9 cellular contexts compared by ENCODE assay signal in genomic region chr15:38414351-38414750, GRCh38. TPM values are rescaled to one million over a fixed set of nuclear protein-coding genes. Genes with fewer than 3 reads are reported as not detected.
DNase-seq lines count a peak whose midpoint lies in the region; ATAC-seq, FAIRE-seq and TF ChIP-seq lines count a peak whose summit lies in the region.
"Had no signal": no experiment of that assay in that cellular context is flagged by ENCODE, and none has a peak within 500 bp of the region (broad histone marks: within the 10 kb centered on the region; RNA-seq: fewer than 3 reads in every experiment).

No MANE protein-coding gene starts in this region.

- H3K9me3 ChIP-seq in keratinocyte (ENCODE audit: control insufficient read depth, low read depth, low read length), result no peaks in the 10 kb centered on the region
- H3K9me3 ChIP-seq in upper lobe of left lung, result no peaks in the 10 kb centered on the region

- H3K27me3 ChIP-seq in keratinocyte (ENCODE audit: control insufficient read depth, extremely low read depth, insufficient read depth, low read length) (peaks cover 19% of the 10 kb centered on the region), upper lobe of left lung (no peaks in the 10 kb centered on the region)

- peak in 1 of 2 donors; percentile 89 for ATAC-seq in upper lobe of left lung (ENCODE audit: low FRiP score in 2 of 2)
- ATAC-seq in activated T-helper 17 cell treated with anti-CD3 and anti-CD28 coated beads, Interleukin-2, amount 50 U/mL, for 72 hours (replicated peaks), result no peak
- no peak for ATAC-seq in GM18858 (IDR thresholded peaks at IDR 0.05; ENCODE audit: unreplicated experiment)

- H3K4me2 ChIP-seq in keratinocyte (ENCODE audit: control insufficient read depth, extremely low read depth, insufficient read depth, low read depth, low read length), result no peak overlapping the region

- H3K4me3 ChIP-seq in cardiac fibroblast (replicated peaks in 1 of 2; ENCODE audit: low read depth in 2 of 2, low read length in 2 of 2) (no peak overlapping the region), keratinocyte (ENCODE audit: control insufficient read depth in 2 of 3, extremely low read depth in 1 of 3, insufficient read depth in 2 of 3, low read depth in 1 of 3, low read length in 3 of 3) (no peak overlapping the region), upper lobe of left lung (no peak overlapping the region)

- H3K36me3 ChIP-seq in keratinocyte (ENCODE audit: control insufficient read depth in 2 of 2, extremely low read depth in 1 of 2, insufficient read depth in 2 of 2, low read length in 2 of 2) (no peaks in the 10 kb centered on the region), upper lobe of left lung (no peaks in the 10 kb centered on the region)

- FAIRE-seq in keratinocyte (lab: Jason Lieb, UNC), result peak; percentile 20

- H3K4me1 ChIP-seq in keratinocyte (ENCODE audit: control insufficient read depth, extremely low read depth, insufficient read depth, low read length) (no peaks in the 10 kb centered on the region), upper lobe of left lung (no peaks in the 10 kb centered on the region)

- H3K27ac ChIP-seq in keratinocyte (ENCODE audit: control insufficient read depth, insufficient read depth, low read length) (no peak overlapping the region), upper lobe of left lung (no peak overlapping the region)

- dilution Hi-C loops in keratinocyte (cut with MboI; ENCODE audit: extremely low pct_ligation_motif_present, low sequenced_read_pairs), result no loop called here

- CTCF ChIA-PET in activated naive CD4-positive, alpha-beta T cell treated with anti-CD3 and anti-CD28 coated beads for 36 hours (lab: Charles Lee), result interaction anchor here (0.9 kb wide), 2 partner anchors 24 to 277 kb away, joined by 3 to 8 read pairs; no protein-coding TSS in a partner anchor

- no peak for TF ChIP-seq POLR2A in upper lobe of left lung (IDR thresholded peaks at IDR 0.05)

- no peak overlapping the region for H3K4me3 Mint-ChIP-seq in activated naive CD4-positive, alpha-beta T cell treated with anti-CD3 and anti-CD28 coated beads for 36 hours
- H3K4me3 Mint-ChIP-seq in activated T-helper 17 cell treated with anti-CD3 and anti-CD28 coated beads, Interleukin-2, amount 50 U/mL, for 72 hours, result no peak overlapping the region
- H3K4me3 Mint-ChIP-seq: activated naive CD4-positive, alpha-beta T cell treated with anti-CD3 and anti-CD28 coated beads, Interleukin-2, amount 50 U/mL, for 24 hours had no signal

- no peaks in the 10 kb centered on the region for H3K9me3 Mint-ChIP-seq in activated naive CD4-positive, alpha-beta T cell treated with anti-CD3 and anti-CD28 coated beads for 36 hours
- no peaks in the 10 kb centered on the region for H3K9me3 Mint-ChIP-seq in activated T-helper 17 cell treated with anti-CD3 and anti-CD28 coated beads, Interleukin-2, amount 50 U/mL, for 72 hours
- H3K9me3 Mint-ChIP-seq: activated naive CD4-positive, alpha-beta T cell treated with anti-CD3 and anti-CD28 coated beads, Interleukin-2, amount 50 U/mL, for 24 hours had no signal

- H4K20me1 ChIP-seq in keratinocyte (ENCODE audit: control insufficient read depth, extremely low read depth, insufficient read depth, low read length), result no peaks in the 10 kb centered on the region

- peak; percentile 23 for DNase-seq in activated naive CD4-positive, alpha-beta T cell treated with anti-CD3 and anti-CD28 coated beads for 36 hours
- no peak for DNase-seq in activated naive CD4-positive, alpha-beta T cell treated with Interleukin-2 at 50 U/mL for 16 hours
- DNase-seq in NCI-H446 treated with DMSO at 0.1 percent for 48 hours (lab: John Stamatoyannopoulos, UW) (peak; percentile 1), cardiac fibroblast (ENCODE audit: low read depth in 2 of 2) (peak; percentile 85 to 87), keratinocyte (ENCODE audit: low read depth, low spot score) (no peak), upper lobe of left lung (peak in 1 of 2 donors; percentile 28)

- no peaks in the 10 kb centered on the region for H3K79me2 ChIP-seq in keratinocyte (ENCODE audit: control insufficient read depth, insufficient read depth, low read length)

- H3K9ac ChIP-seq in keratinocyte (ENCODE audit: control insufficient read depth, extremely low read depth, insufficient read depth, low read length), result no peak overlapping the region

- peaks cover 26% of the 10 kb centered on the region for H3K27me3 Mint-ChIP-seq in activated naive CD4-positive, alpha-beta T cell treated with anti-CD3 and anti-CD28 coated beads for 36 hours (ENCODE audit: low read depth)
- peaks cover 35% of the 10 kb centered on the region for H3K27me3 Mint-ChIP-seq in activated T-helper 17 cell treated with anti-CD3 and anti-CD28 coated beads, Interleukin-2, amount 50 U/mL, for 72 hours

- no peaks in the 10 kb centered on the region for H3K9me1 ChIP-seq in keratinocyte (ENCODE audit: control insufficient read depth, extremely low read depth, insufficient read depth, low read length)

- intact Hi-C loops in activated naive CD4-positive, alpha-beta T cell treated with anti-CD3 and anti-CD28 coated beads for 36 hours (cut with micrococcal nuclease), result no loop called here

- no peak for TF ChIP-seq EP300 in upper lobe of left lung (IDR thresholded peaks at IDR 0.05)

- TF ChIP-seq CTCF in cardiac fibroblast (IDR thresholded peaks at IDR 0.05; ENCODE audit: low read depth, low read length), result peak; percentile 92
- TF ChIP-seq CTCF in keratinocyte (optimal IDR thresholded peaks at IDR 0.05 in 1 of 3, IDR thresholded peaks at IDR 0.05 in 1 of 3, conservative IDR thresholded peaks at IDR 0.05 in 1 of 3; ENCODE audit: extremely low read depth in 1 of 3, insufficient read depth in 2 of 3, low read length in 3 of 3), result peak; percentile 69 to 85 (median 75)
- TF ChIP-seq CTCF in upper lobe of left lung (IDR thresholded peaks at IDR 0.05), result peak; percentile 22 to 46 (median 38)

- no peak overlapping the region for H3K27ac Mint-ChIP-seq in activated naive CD4-positive, alpha-beta T cell treated with anti-CD3 and anti-CD28 coated beads for 36 hours
- H3K27ac Mint-ChIP-seq in activated T-helper 17 cell treated with anti-CD3 and anti-CD28 coated beads, Interleukin-2, amount 50 U/mL, for 72 hours, result no peak overlapping the region
- H3K27ac Mint-ChIP-seq: activated naive CD4-positive, alpha-beta T cell treated with anti-CD3 and anti-CD28 coated beads, Interleukin-2, amount 50 U/mL, for 24 hours had no signal

- H3K36me3 Mint-ChIP-seq in activated naive CD4-positive, alpha-beta T cell treated with anti-CD3 and anti-CD28 coated beads for 36 hours (ENCODE audit: low read depth), result no peaks in the 10 kb centered on the region
- no peaks in the 10 kb centered on the region for H3K36me3 Mint-ChIP-seq in activated T-helper 17 cell treated with anti-CD3 and anti-CD28 coated beads, Interleukin-2, amount 50 U/mL, for 72 hours (ENCODE audit: low read depth)
- H3K36me3 Mint-ChIP-seq: activated naive CD4-positive, alpha-beta T cell treated with anti-CD3 and anti-CD28 coated beads, Interleukin-2, amount 50 U/mL, for 24 hours had no signal

- H2AFZ ChIP-seq in keratinocyte (ENCODE audit: control insufficient read depth, low read length), result no peak overlapping the region

- H3K4me1 Mint-ChIP-seq in activated naive CD4-positive, alpha-beta T cell treated with anti-CD3 and anti-CD28 coated beads for 36 hours (ENCODE audit: low read depth), result no peaks in the 10 kb centered on the region
- no peaks in the 10 kb centered on the region for H3K4me1 Mint-ChIP-seq in activated T-helper 17 cell treated with anti-CD3 and anti-CD28 coated beads, Interleukin-2, amount 50 U/mL, for 72 hours
- H3K4me1 Mint-ChIP-seq: activated naive CD4-positive, alpha-beta T cell treated with anti-CD3 and anti-CD28 coated beads, Interleukin-2, amount 50 U/mL, for 24 hours had no signal

RNA-seq across cellular contexts. Expression of gene FAM98B, which starts 39.6 kb away (rescaled TPM):
- 10 to 100 TPM; 42.0 to 47.4 TPM for total RNA-seq in activated naive CD4-positive, alpha-beta T cell treated with anti-CD3 and anti-CD28 coated beads for 36 hours
- 4.7 to 22.2 TPM (median 9.7 TPM) in 3 replicates for polyA plus RNA-seq in keratinocyte
- 3.8 TPM for polyA plus RNA-seq in keratinocyte (2011; ENCODE audit: low read depth)
- 6.1 and 9.2 TPM in 2 replicates for polyA plus RNA-seq in keratinocyte (2011; cell fraction: cytosol; rRNA removed)
- polyA plus RNA-seq in keratinocyte (2011; cell fraction: nucleus; rRNA removed), result 5.6 and 7.3 TPM in 2 replicates
- polyA plus RNA-seq in keratinocyte (2012; ENCODE audit: low replicate concordance), result 5.9 and 20.9 TPM in 2 replicates
- polyA minus RNA-seq in keratinocyte, result 1.1 to 8.3 TPM (median 2.5 TPM) in 3 replicates
- polyA minus RNA-seq in keratinocyte (2011; cell fraction: cytosol; rRNA and poly(A)+ RNA removed), result 2.1 TPM
- polyA minus RNA-seq in keratinocyte (2011; cell fraction: nucleus; rRNA and poly(A)+ RNA removed), result 4.4 and 11.0 TPM in 2 replicates
- 10 to 100 TPM in 4 of 6 donors, 1 to 10 TPM in 2; 2.2 to 30.4 (median 15.8) TPM for total RNA-seq in upper lobe of left lung
- 10 to 100 TPM; 28.5 to 44.5 TPM for total RNA-seq in activated T-helper 17 cell treated with anti-CD3 and anti-CD28 coated beads, Interleukin-2, amount 50 U/mL, for 72 hours

Comparison
In these comparisons a context has a peak if more than half of its experiments do, and no peak if none do; other contexts are left out.
1. DNase-seq: peak in activated naive CD4-positive, alpha-beta T cell treated with anti-CD3 and anti-CD28 coated beads for 36 hours (single experiment), NCI-H446 treated with DMSO at 0.1 percent for 48 hours (single experiment) and cardiac fibroblast (2 of 2); none in activated naive CD4-positive, alpha-beta T cell treated with Interleukin-2 at 50 U/mL for 16 hours (single experiment) and keratinocyte (single experiment).
2. CTCF ChIP-seq: peak in every context shown above with its lines; median percentile 92 in cardiac fibroblast; 75 in keratinocyte; 38 in upper lobe of left lung.